1 cellular context compared by ENCODE assay signal in the genomic region with DNA sequence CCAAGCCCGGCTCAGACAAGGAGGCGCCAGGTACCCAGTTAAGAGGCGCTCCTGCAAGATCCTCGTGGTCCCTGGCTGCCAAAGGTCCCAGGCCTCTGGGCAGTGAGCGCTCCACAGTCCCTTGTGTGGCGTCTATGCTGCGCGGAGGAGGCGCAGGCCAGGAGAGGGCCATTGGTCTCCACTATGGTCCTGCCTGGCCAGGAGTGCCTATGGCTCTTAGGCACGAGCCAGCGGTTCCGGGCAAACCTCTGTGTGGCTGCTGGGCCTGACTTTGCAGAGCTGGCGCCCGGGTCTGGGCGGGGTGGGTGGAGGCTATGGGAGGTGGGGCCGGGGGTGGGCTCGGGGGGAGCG.
TF ChIP-seq lines count a peak whose summit lies in the region.

No MANE protein-coding gene starts in this region.

TF ChIP-seq in A549, 52 proteins besides CTCF, POLR2A, EP300 and RAD21 (continued from another document):
- TF ChIP-seq, protein P1, sequence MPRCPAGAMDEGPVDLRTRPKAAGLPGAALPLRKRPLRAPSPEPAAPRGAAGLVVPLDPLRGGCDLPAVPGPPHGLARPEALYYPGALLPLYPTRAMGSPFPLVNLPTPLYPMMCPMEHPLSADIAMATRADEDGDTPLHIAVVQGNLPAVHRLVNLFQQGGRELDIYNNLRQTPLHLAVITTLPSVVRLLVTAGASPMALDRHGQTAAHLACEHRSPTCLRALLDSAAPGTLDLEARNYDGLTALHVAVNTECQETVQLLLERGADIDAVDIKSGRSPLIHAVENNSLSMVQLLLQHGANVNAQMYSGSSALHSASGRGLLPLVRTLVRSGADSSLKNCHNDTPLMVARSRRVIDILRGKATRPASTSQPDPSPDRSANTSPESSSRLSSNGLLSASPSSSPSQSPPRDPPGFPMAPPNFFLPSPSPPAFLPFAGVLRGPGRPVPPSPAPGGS (IDR thresholded peaks at IDR 0.05) = no peak
- TF ChIP-seq BHLHE40 (IDR thresholded peaks at IDR 0.05; ENCODE audit: low read depth, low read length) = no peak
